Comparison of ENCODE assay signal across 2 cellular contexts in genomic region chr6:80210618-80211017, GRCh38.
TF ChIP-seq lines count a peak whose summit lies in the region.

No MANE protein-coding gene starts in this region.

TF ChIP-seq in IMR-90, 13 proteins besides CTCF, POLR2A, EP300 and RAD21 (continued from another document):
- TF ChIP-seq BHLHE40 (IDR thresholded peaks at IDR 0.05; ENCODE audit: low read depth, low read length) (no peak), RFX5 (IDR thresholded peaks at IDR 0.05; ENCODE audit: low read depth, low read length) (no peak), FOS (IDR thresholded peaks at IDR 0.05; ENCODE audit: low read depth, low read length) (no peak), USF2 (IDR thresholded peaks at IDR 0.05; ENCODE audit: low read depth, low read length) (no peak), CHD1 (IDR thresholded peaks at IDR 0.05; ENCODE audit: low read depth, low read length) (no peak), RCOR1 (IDR thresholded peaks at IDR 0.05; ENCODE audit: insufficient replicate concordance, low read length) (no peak), ELK1 (IDR thresholded peaks at IDR 0.05; ENCODE audit: borderline replicate concordance, low read depth, low read length) (no peak)

TF ChIP-seq in HepG2, 621 proteins besides CTCF, POLR2A, EP300 and RAD21 (continued from another document):
- TF ChIP-seq ZNF512 (CRISPR knock-in tag; IDR thresholded peaks at IDR 0.05): no peak
- TF ChIP-seq ZNF607 (CRISPR knock-in tag; IDR thresholded peaks at IDR 0.05; ENCODE audit: borderline replicate concordance): no peak
- TF ChIP-seq ZNF790 (CRISPR knock-in tag; IDR thresholded peaks at IDR 0.05; ENCODE audit: borderline replicate concordance): no peak
- TF ChIP-seq KDM2A (CRISPR knock-in tag; IDR thresholded peaks at IDR 0.05; ENCODE audit: borderline replicate concordance, low read depth): no peak
- TF ChIP-seq ZNF772 (CRISPR knock-in tag; IDR thresholded peaks at IDR 0.05): no peak
- TF ChIP-seq ZBTB43 (CRISPR knock-in tag; conservative IDR thresholded peaks at IDR 0.05): no peak
